In the genomic region with DNA sequence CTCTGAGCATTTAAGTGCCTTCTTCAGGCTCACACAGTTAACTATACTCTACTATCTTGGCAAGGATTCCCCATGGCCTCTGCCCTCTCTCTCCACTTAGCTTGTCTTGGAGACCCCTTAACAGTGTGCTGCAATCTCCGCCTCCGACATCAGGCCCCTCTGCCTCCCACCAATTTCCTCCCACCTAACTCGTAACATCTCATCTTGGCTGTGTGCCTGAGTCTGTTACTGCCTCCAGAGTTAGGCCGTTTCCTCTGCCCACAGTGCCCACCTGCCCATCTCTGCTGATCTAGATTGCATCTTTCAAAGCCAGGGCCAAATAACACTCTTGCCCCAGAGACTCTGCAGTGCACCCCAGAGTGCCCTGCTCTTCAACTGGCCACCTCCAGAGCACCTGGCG, we compare ENCODE assay signal across 17 cellular contexts.
A peak's percentile ranks its signal among the peaks of the same experiment; 100 is the strongest.
DNase-seq lines count a peak whose midpoint lies in the region; ATAC-seq, FAIRE-seq and TF ChIP-seq lines count a peak whose summit lies in the region.
"Had no signal": no experiment of that assay in that cellular context is flagged by ENCODE, and none has a peak within 500 bp of the region (broad histone marks: within the 10 kb centered on the region; RNA-seq: fewer than 3 reads in every experiment).

No MANE protein-coding gene starts in this region.

- CTCF ChIA-PET in RWPE1 (lab: Yijun Ruan, JAX), result no interaction called here
- CTCF ChIA-PET in K562 (lab: Yijun Ruan, JAX; ENCODE audit: low intra/inter-chr PET ratio), result no interaction called here

- H2AFZ ChIP-seq in K562 (ENCODE audit: low read depth, low read length), result no peak overlapping the region

- peak overlapping the region in 2 of 3 experiments; percentile 25 to 32 for H3K27ac Mint-ChIP-seq in nephron
- H3K27ac Mint-ChIP-seq: CD4-positive, alpha-beta memory T cell had no signal

- no peak overlapping the region for H3K4me3 ChIP-seq in K562
- H3K4me3 ChIP-seq in esophagus squamous epithelium, result no peak overlapping the region
- H3K4me3 ChIP-seq in coronary artery, result no peak overlapping the region

- no peaks in the 10 kb centered on the region for H3K79me2 ChIP-seq in K562 (ENCODE audit: control insufficient read depth, insufficient read depth, low read length)

- in situ Hi-C loops in K562 (cut with MboI), result no loop called here

- H3K27me3 Mint-ChIP-seq in nephron (ENCODE audit: low read depth), result no peaks in the 10 kb centered on the region

- 26% methylated on average over 5 of the region's 5 CpGs for WGBS in K562 (ENCODE audit: insufficient coverage, low coverage, missing lambda C conversion rate)
- 93 to 95% methylated on average over 5 of the region's 5 CpGs for WGBS in esophagus squamous epithelium, 2 donors

- BruUV-seq in K562 (replicated peaks; lab: Mats Ljungman, UMichigan), result no TSS peak

- TF ChIP-seq RAD21 in K562 (CRISPR knock-in tag; conservative IDR thresholded peaks at IDR 0.05 in 1 of 2, IDR thresholded peaks at IDR 0.05 in 1 of 2), result no peak

- H3K4me1 ChIP-seq in K562 (replicated peaks in 1 of 2; ENCODE audit: control insufficient read depth in 2 of 2, insufficient read depth in 2 of 2, low read length in 2 of 2) (peaks cover 0 to 4% of the 10 kb centered on the region in 2 experiments; a peak in 1 of 5 replicates), esophagus squamous epithelium (peaks cover 15 to 71% (median 51%) of the 10 kb centered on the region in 3 donors)

- peaks cover 3% of the 10 kb centered on the region; the same call in 1 of the 2 replicates for H4K20me1 ChIP-seq in K562 (replicated peaks; ENCODE audit: control insufficient read depth, insufficient read depth, low read length)

- H3K9me3 ChIP-seq in K562 (replicated peaks; ENCODE audit: control insufficient read depth, insufficient read depth, low read depth, low read length) (no peaks in the 10 kb centered on the region), esophagus squamous epithelium (no peaks in the 10 kb centered on the region)

- H3K9me1 ChIP-seq in K562 (ENCODE audit: control insufficient read depth, insufficient read depth, low read length), result no peaks in the 10 kb centered on the region

- H3K9ac ChIP-seq in K562 (ENCODE audit: insufficient read depth in 1 of 2, low read depth in 2 of 2, low read length in 2 of 2), result no peak overlapping the region

- H3K27me3 ChIP-seq in K562 (ENCODE audit: control insufficient read depth in 2 of 2, insufficient read depth in 2 of 2, low read length in 2 of 2) (peaks cover 4 to 21% of the 10 kb centered on the region in 2 experiments; a peak in 3 of 5 replicates), esophagus squamous epithelium (no peaks in the 10 kb centered on the region)

- no peak for FAIRE-seq in K562 (lab: Jason Lieb, UNC)
- FAIRE-seq: GM12891 had no signal

- H3K36me3 ChIP-seq in K562 (ENCODE audit: control insufficient read depth, insufficient read depth, low read length) (no peaks in the 10 kb centered on the region), esophagus squamous epithelium (no peaks in the 10 kb centered on the region)

- POLR2A ChIA-PET in RWPE1 (lab: Yijun Ruan, JAX; ENCODE audit: low non-redundant PET), result no interaction called here
- POLR2A ChIA-PET in K562 (lab: Yijun Ruan, JAX), result no interaction called here

- H3K9me3 Mint-ChIP-seq in nephron, result no peaks in the 10 kb centered on the region
- H3K9me3 Mint-ChIP-seq: CD4-positive, alpha-beta memory T cell had no signal

- ATAC-seq in K562, result no peak

- H3K27ac ChIP-seq in RWPE1 (peak overlapping the region; percentile 85; the same call in 1 of the 2 replicates), K562 (ENCODE audit: extremely low read depth, low read depth, low read length) (no peak overlapping the region), esophagus squamous epithelium (peak overlapping the region in 2 of 4 donors; percentile 82 to 86), coronary artery (no peak overlapping the region)

- H3K4me1 Mint-ChIP-seq in nephron, result peaks cover 16% of the 10 kb centered on the region
- H3K4me1 Mint-ChIP-seq: CD4-positive, alpha-beta memory T cell had no signal

- no peak overlapping the region for H3K4me2 ChIP-seq in K562 (ENCODE audit: insufficient read depth, low read length)

- intact Hi-C loops in K562 (cut with micrococcal nuclease), result no loop called here
- intact Hi-C loops in esophagus squamous epithelium (cut with DNase I), result no loop called here

- TF ChIP-seq EP300 in K562 (IDR thresholded peaks at IDR 0.05; ENCODE audit: low read length), result no peak

- no peaks in the 10 kb centered on the region for H3K36me3 Mint-ChIP-seq in nephron (ENCODE audit: low read depth)
- H3K36me3 Mint-ChIP-seq: CD4-positive, alpha-beta memory T cell had no signal

- no peak overlapping the region for H3K4me3 Mint-ChIP-seq in nephron
- H3K4me3 Mint-ChIP-seq: CD4-positive, alpha-beta memory T cell had no signal

- DNase-seq in RWPE1 (ENCODE audit: low spot score), result no peak
- DNase-seq in K562 (ENCODE audit: extremely low read depth in 1 of 4, low spot score in 3 of 4), result no peak
- DNase-seq in esophagus squamous epithelium (lab: John Stamatoyannopoulos, UW), result no peak
- DNase-seq in coronary artery (ENCODE audit: low spot score), result no peak
- DNase-seq in hypothalamus (lab: John Stamatoyannopoulos, UW), result no peak
- DNase-seq: C1 segment of cervical spinal cord; Calu3; CD4-positive, alpha-beta memory T cell; COR-L47; DMS53; DMS79 treated with DMSO at 0.1 percent for 48 hours; GF-D8; GOT3; H7; HCEC 1CT had no signal

- no peak for TF ChIP-seq POLR2A in K562 (conservative IDR thresholded peaks at IDR 0.05)
- no peak for TF ChIP-seq POLR2A in esophagus squamous epithelium (IDR thresholded peaks at IDR 0.05)

- TF ChIP-seq CTCF in RWPE1 (conservative IDR thresholded peaks at IDR 0.05; ENCODE audit: low read depth) (no peak), K562 (IDR thresholded peaks at IDR 0.05 in 2 of 3, conservative IDR thresholded peaks at IDR 0.05 in 1 of 3; ENCODE audit: insufficient read depth in 2 of 3, low read depth in 1 of 3, low read length in 3 of 3) (no peak), nephron (IDR thresholded peaks at IDR 0.05; ENCODE audit: unreplicated experiment in 3 of 3) (no peak), esophagus squamous epithelium (IDR thresholded peaks at IDR 0.05) (no peak), coronary artery (IDR thresholded peaks at IDR 0.05) (no peak)

TF ChIP-seq in K562, 482 proteins besides CTCF, POLR2A, EP300 and RAD21:
- TF ChIP-seq EGR1 (conservative IDR thresholded peaks at IDR 0.05) (no peak), RBM25 (IDR thresholded peaks at IDR 0.05; ENCODE audit: low read depth, low read length, severe bottlenecking) (peak; percentile 63)
